In the genomic region with DNA sequence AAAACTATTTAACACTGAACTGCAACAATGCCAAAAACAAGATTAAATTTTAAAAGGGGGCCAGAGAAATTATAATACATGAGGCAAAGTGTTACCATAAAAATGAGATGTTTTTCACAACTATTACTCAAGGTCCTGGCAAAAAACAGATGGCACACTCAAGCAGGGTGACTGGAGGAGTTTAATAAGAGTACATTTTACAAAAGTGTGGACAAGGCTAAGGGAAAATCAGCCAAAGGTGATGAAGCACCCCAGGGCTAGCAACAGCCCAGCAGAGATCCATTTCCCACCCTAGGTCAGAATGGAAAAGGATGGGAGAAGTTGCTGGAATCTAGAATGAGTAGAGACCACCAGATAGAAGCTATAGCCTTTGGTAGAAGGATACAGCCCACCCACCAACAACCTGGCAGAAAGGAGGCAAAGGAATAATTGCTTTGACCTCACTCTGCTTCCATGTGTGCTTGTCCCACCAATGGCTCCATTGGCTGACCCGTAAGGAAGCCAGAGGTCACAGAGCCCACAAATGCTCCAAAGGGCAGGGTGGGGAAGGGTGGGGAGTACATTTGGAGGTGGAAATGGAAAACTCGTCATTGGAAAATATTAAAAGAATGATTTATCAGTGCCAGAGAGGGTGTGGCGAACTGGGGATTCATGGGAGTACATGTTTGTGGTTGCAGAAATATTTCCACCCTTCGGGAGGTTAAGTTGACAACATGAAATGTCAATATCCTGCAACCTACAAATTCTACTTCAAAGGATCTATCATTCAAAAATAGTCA, we compare ENCODE assay signal across 15 cellular contexts.
DNase-seq lines count a peak whose midpoint lies in the region; ATAC-seq and TF ChIP-seq lines count a peak whose summit lies in the region.
"Had no signal": no experiment of that assay in that cellular context is flagged by ENCODE, and none has a peak within 500 bp of the region (broad histone marks: within the 10 kb centered on the region; RNA-seq: fewer than 3 reads in every experiment).

No MANE protein-coding gene starts in this region.

- no peak for TF ChIP-seq RAD21 in Ishikawa (IDR thresholded peaks at IDR 0.05; ENCODE audit: low read depth)

- no peak for TF ChIP-seq CTCF in mammary epithelial cell (conservative IDR thresholded peaks at IDR 0.05 in 1 of 2, IDR thresholded peaks at IDR 0.05 in 1 of 2; ENCODE audit: extremely low read depth in 1 of 2, insufficient read depth in 1 of 2, low read depth in 1 of 2, low read length in 2 of 2)
- no peak for TF ChIP-seq CTCF in upper lobe of left lung (IDR thresholded peaks at IDR 0.05)

- TF ChIP-seq EP300 in Ishikawa (IDR thresholded peaks at IDR 0.05; ENCODE audit: borderline replicate concordance) (peak; percentile 55; the same call in 1 of the 2 replicates), upper lobe of left lung (IDR thresholded peaks at IDR 0.05) (no peak)

- TF ChIP-seq POLR2A in upper lobe of left lung (IDR thresholded peaks at IDR 0.05), result no peak

- H3K4me3 Mint-ChIP-seq in activated T-cell treated with anti-CD3 and anti-CD28 coated beads, Interleukin-2, amount 50 U/mL, for 4 hours, result no peak overlapping the region
- H3K4me3 Mint-ChIP-seq: activated T-helper 17 cell treated with anti-CD3 and anti-CD28 coated beads, Interleukin-2, amount 50 U/mL, for 72 hours; nephron had no signal

- H3K9ac ChIP-seq in mammary epithelial cell (ENCODE audit: insufficient read depth, low read length), result no peak overlapping the region

- ATAC-seq in upper lobe of left lung (ENCODE audit: low FRiP score in 2 of 2), result peak; percentile 72 to 87
- ATAC-seq in activated T-cell treated with anti-CD3 and anti-CD28 coated beads, Interleukin-2, amount 50 U/mL, for 4 hours, result no peak
- ATAC-seq: activated T-helper 17 cell treated with anti-CD3 and anti-CD28 coated beads, Interleukin-2, amount 50 U/mL, for 72 hours had no signal

- intact Hi-C loops in mammary epithelial cell (cut with micrococcal nuclease), result no loop called here

- H3K27me3 ChIP-seq in mammary epithelial cell (ENCODE audit: insufficient read depth, low read length) (no peaks in the 10 kb centered on the region), upper lobe of left lung (no peaks in the 10 kb centered on the region)

- H3K36me3 ChIP-seq in mammary epithelial cell (ENCODE audit: insufficient read depth, low read length) (no peaks in the 10 kb centered on the region), upper lobe of left lung (no peaks in the 10 kb centered on the region)

- H3K9me3 ChIP-seq in mammary epithelial cell (replicated peaks; ENCODE audit: insufficient read depth, low read length) (peaks cover 4% of the 10 kb centered on the region), upper lobe of left lung (peaks cover 0 to 4% (median 0%) of the 10 kb centered on the region in 4 donors)

- dilution Hi-C loops in mammary epithelial cell (cut with HindIII; ENCODE audit: low sequenced_read_pairs), result no loop called here

- H3K4me3 ChIP-seq in mammary epithelial cell (replicated peaks in 1 of 3; ENCODE audit: insufficient read depth in 1 of 3, low read depth in 2 of 3, low read length in 3 of 3) (no peak overlapping the region), upper lobe of left lung (no peak overlapping the region)

- whole genome bisulfite sequencing in mammary epithelial cell (ENCODE audit: low coverage, missing lambda C conversion rate), result 29% methylated on average over 4 of the region's 4 CpGs
- whole genome bisulfite sequencing in upper lobe of left lung, 2 donors, result 59% methylated on average over 4 of the region's 4 CpGs

- H3K27me3 Mint-ChIP-seq in activated T-cell treated with anti-CD3 and anti-CD28 coated beads, Interleukin-2, amount 50 U/mL, for 4 hours (ENCODE audit: low read depth), result no peaks in the 10 kb centered on the region
- H3K27me3 Mint-ChIP-seq: activated T-helper 17 cell treated with anti-CD3 and anti-CD28 coated beads, Interleukin-2, amount 50 U/mL, for 72 hours had no signal

- H3K4me1 Mint-ChIP-seq in activated T-cell treated with anti-CD3 and anti-CD28 coated beads, Interleukin-2, amount 50 U/mL, for 4 hours (ENCODE audit: low read depth), result no peaks in the 10 kb centered on the region
- H3K4me1 Mint-ChIP-seq: activated T-helper 17 cell treated with anti-CD3 and anti-CD28 coated beads, Interleukin-2, amount 50 U/mL, for 72 hours had no signal

- in situ Hi-C loops in mammary epithelial cell (cut with MboI; ENCODE audit: low sequenced_read_pairs in 2 of 2), result no loop called here

- DNase-seq in mammary epithelial cell (peak; percentile 40), hepatic stellate cell (ENCODE audit: low spot score) (peak; percentile 36), upper lobe of left lung (no peak), middle frontal gyrus (ENCODE audit: extremely low spot score, low spot score) (no peak)
- DNase-seq in activated T-cell treated with anti-CD3 and anti-CD28 coated beads, Interleukin-2, amount 50 U/mL, for 4 hours, result no peak
- no peak for DNase-seq in activated CD4-positive, alpha-beta T cell treated with anti-CD3 and anti-CD28 coated beads, Interleukin-2, amount 50 U/mL, for 1 hour
- DNase-seq: amygdala, dermis blood vessel endothelial cell, DMS79, NCI-H1694, NCI-H526 had no signal

- H3K9me3 Mint-ChIP-seq in activated T-cell treated with anti-CD3 and anti-CD28 coated beads, Interleukin-2, amount 50 U/mL, for 4 hours, result peaks cover 16% of the 10 kb centered on the region

- CTCF ChIA-PET in mammary epithelial cell (lab: Charles Lee; ENCODE audit: low non-redundant PET), result no interaction called here

- H3K79me2 ChIP-seq in mammary epithelial cell (ENCODE audit: insufficient read depth, low read length), result no peaks in the 10 kb centered on the region

- H4K20me1 ChIP-seq in mammary epithelial cell (ENCODE audit: insufficient read depth, low read length), result no peaks in the 10 kb centered on the region

- H3K27ac ChIP-seq in mammary epithelial cell (ENCODE audit: insufficient read depth, low read depth, low read length), result peak overlapping the region; percentile 47
- H3K27ac ChIP-seq in upper lobe of left lung, result no peak overlapping the region
- H3K27ac ChIP-seq: C4-2B had no signal

- no peaks in the 10 kb centered on the region for H3K36me3 Mint-ChIP-seq in activated T-cell treated with anti-CD3 and anti-CD28 coated beads, Interleukin-2, amount 50 U/mL, for 4 hours (ENCODE audit: insufficient read depth)

- peak overlapping the region; percentile 67 for H2AFZ ChIP-seq in mammary epithelial cell (ENCODE audit: low read depth, low read length)

- H3K4me1 ChIP-seq in mammary epithelial cell (ENCODE audit: insufficient read depth, low read length), result peaks cover 12% of the 10 kb centered on the region
- H3K4me1 ChIP-seq in upper lobe of left lung, result peaks cover 0 to 4% (median under 1%) of the 10 kb centered on the region in 4 donors

- no TSS peak for BruUV-seq in mammary epithelial cell (replicated peaks; lab: Mats Ljungman, UMichigan)

- peak overlapping the region; percentile 13 for H3K4me2 ChIP-seq in mammary epithelial cell (ENCODE audit: insufficient read depth, low read depth, low read length)

TF ChIP-seq in Ishikawa, 13 proteins besides CTCF, POLR2A, EP300 and RAD21:
- no peak for TF ChIP-seq NFIC (IDR thresholded peaks at IDR 0.05)
- TF ChIP-seq REST (IDR thresholded peaks at IDR 0.05; ENCODE audit: low read depth), result no peak
- 0 out of 2 replicates have a peak, but pooled peaks have one; percentile 27 for TF ChIP-seq FOXM1 (IDR thresholded peaks at IDR 0.05; ENCODE audit: borderline replicate concordance, low read depth)

Comparison
In these comparisons a context has a peak if more than half of its experiments do, and no peak if none do; other contexts are left out.
1. DNase-seq: peak in mammary epithelial cell (single experiment) and hepatic stellate cell (single experiment); none in upper lobe of left lung (0 of 2), activated T-cell treated with anti-CD3 and anti-CD28 coated beads, Interleukin-2, amount 50 U/mL, for 4 hours (single experiment), activated CD4-positive, alpha-beta T cell treated with anti-CD3 and anti-CD28 coated beads, Interleukin-2, amount 50 U/mL, for 1 hour (single experiment) and middle frontal gyrus (single experiment).
2. ATAC-seq: peak in upper lobe of left lung (2 of 2); none in activated T-cell treated with anti-CD3 and anti-CD28 coated beads, Interleukin-2, amount 50 U/mL, for 4 hours (0 of 2).